Comparison of ENCODE assay signal across 17 cellular contexts in the genomic region with DNA sequence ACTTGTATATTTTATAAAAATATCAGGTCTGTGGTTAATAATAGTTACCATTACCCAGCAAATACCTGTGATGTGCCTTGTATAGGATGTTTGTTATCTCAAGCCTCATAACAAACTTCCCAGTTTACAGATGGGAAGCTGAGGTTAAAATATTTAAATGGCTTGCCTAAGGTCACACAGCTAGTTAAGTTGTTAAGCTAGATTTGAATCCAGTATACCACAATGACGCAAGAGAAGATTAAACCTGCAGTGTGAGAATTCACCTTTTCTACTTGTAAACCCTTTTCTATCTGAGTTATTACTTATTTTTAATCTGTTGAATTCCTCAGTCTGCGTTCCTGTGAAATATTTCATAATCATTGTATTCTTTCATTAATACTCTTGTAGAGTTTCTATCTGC. TPM values are rescaled to one million over a fixed set of nuclear protein-coding genes. Genes with fewer than 3 reads are reported as not detected.
"Had no signal": no experiment of that assay in that cellular context is flagged by ENCODE, and none has a peak within 500 bp of the region (broad histone marks: within the 10 kb centered on the region; RNA-seq: fewer than 3 reads in every experiment).

No MANE protein-coding gene starts in this region.

- H3K4me3 ChIP-seq: esophagus muscularis mucosa, lower lobe of right lung, mucosa of descending colon, prostate gland had no signal

- H3K36me3 ChIP-seq: esophagus muscularis mucosa, lower lobe of right lung, prostate gland, stomach had no signal

- DNase-seq: activated CD4-positive, alpha-beta T cell treated with anti-CD3 and anti-CD28 coated beads for 1 hour; activated CD4-positive, alpha-beta T cell treated with anti-CD3 and anti-CD28 coated beads, Interleukin-2, amount 50 U/mL, for 48 hours; activated CD8-positive, alpha-beta memory T cell treated with anti-CD3 and anti-CD28 coated beads, Interleukin-2, amount 10 ng/mL, durations not matched to agents 7 days and 5 days; activated effector memory CD4-positive, alpha-beta T cell treated with Interleukin-2 at 50 U/mL for 16 hours; activated T-cell treated with anti-CD3 and anti-CD28 coated beads, Interleukin-2, amount 50 U/mL, for 24 hours; cortex of kidney; foreskin fibroblast; head of caudate nucleus; lower lobe of right lung; nucleus accumbens; stimulated activated CD4-positive, alpha-beta T cell treated with anti-CD3 and anti-CD28 coated beads, Interleukin-12 subunit alpha, Interleukin-12 subunit beta, amount 100 ng/mL, for 4 hours; stomach had no signal

- ATAC-seq: activated CD8-positive, alpha-beta memory T cell treated with anti-CD3 and anti-CD28 coated beads, Interleukin-2, amount 10 ng/mL, durations not matched to agents 7 days and 5 days; lower lobe of right lung; natural killer cell treated with Interleukin-12 subunit alpha and Interleukin-12 subunit beta and Interleukin-15 and Interleukin-18, amount 100 ng/mL, for 72 hours; sciatic nerve had no signal

- H3K27ac ChIP-seq: esophagus muscularis mucosa, lower lobe of right lung had no signal

- H3K9me3 ChIP-seq: esophagus muscularis mucosa, lower lobe of right lung, mucosa of descending colon, prostate gland, stomach had no signal

RNA-seq across cellular contexts. Expression of a gene that starts 4.9 kb away (rescaled TPM):
- total RNA-seq: natural killer cell treated with Interleukin-12 subunit alpha and Interleukin-12 subunit beta and Interleukin-15 and Interleukin-18, amount 100 ng/mL, for 72 hours had no signal
